ENCODE assay signal across 22 cellular contexts in the genomic region with DNA sequence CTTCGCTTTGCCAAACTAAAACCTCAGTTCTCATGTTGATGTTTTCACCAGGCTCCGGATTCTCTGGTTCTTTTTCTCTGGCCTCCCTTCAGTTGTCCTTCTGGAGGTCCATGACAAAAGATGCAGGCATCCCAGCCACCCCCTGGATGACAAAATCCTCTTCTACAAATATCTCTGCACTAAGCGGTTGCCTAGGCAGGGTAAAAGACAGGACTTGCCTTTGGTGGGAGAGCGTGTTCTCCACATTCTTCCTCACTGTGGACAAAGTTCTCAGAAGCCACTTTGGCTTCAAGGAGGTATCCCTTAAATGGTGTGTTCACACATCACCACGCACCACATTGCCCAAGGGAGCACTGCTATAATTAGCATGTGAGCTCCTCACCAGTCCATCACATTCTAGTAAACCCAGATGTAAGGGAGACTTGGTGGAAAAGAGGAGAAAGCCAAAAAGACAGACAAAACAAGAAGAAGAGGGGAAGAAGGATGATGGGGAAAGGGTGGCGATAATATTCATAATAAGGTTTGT. TPM values are rescaled to one million over a fixed set of nuclear protein-coding genes. Genes with fewer than 3 reads are reported as not detected.
DNase-seq lines count a peak whose midpoint lies in the region; ATAC-seq lines count a peak whose summit lies in the region.
"Had no signal": no experiment of that assay in that cellular context is flagged by ENCODE, and none has a peak within 500 bp of the region (broad histone marks: within the 10 kb centered on the region; RNA-seq: fewer than 3 reads in every experiment).

No MANE protein-coding gene starts in this region.

- ATAC-seq in Right ventricle myocardium inferior (peak; percentile 57), left cardiac atrium (peak; percentile 76 to 77), HG02885 (IDR thresholded peaks at IDR 0.05; ENCODE audit: poor library complexity, unreplicated experiment) (no peak)
- ATAC-seq: HepG2 had no signal

- DNase-seq in Right ventricle myocardium inferior (ENCODE audit: missing footprints) (no peak), cardiac septum (ENCODE audit: low spot score) (no peak), left cardiac atrium (no peak), myocyte (ENCODE audit: low read depth) (peak; percentile 61), NCI-H446 (lab: John Stamatoyannopoulos, UW) (no peak), NCI-H345 (lab: John Stamatoyannopoulos, UW) (no peak)
- DNase-seq: C1 segment of cervical spinal cord; Caco-2; CD4-positive, alpha-beta memory T cell; GM23248; H7; Kasumi-1; NCI-H1092 treated with DMSO at 0.1 percent for 48 hours; NCI-H1436; NCI-H187; NCI-H2081 treated with DMSO at 0.1 percent for 48 hours; NCI-H2171; NCI-H526 treated with DMSO at 0.1 percent for 48 hours; PC-9; SHP77 treated with DMSO at 0.1 percent for 48 hours had no signal

- intact Hi-C loops in Right ventricle myocardium inferior (cut with DNase I) (no loop called here), cardiac septum (cut with DNase I) (no loop called here), left cardiac atrium (cut with DNase I) (no loop called here)

RNA-seq across cellular contexts. Expression of gene MRPL33, which starts 23.6 kb away (rescaled TPM):
- total RNA-seq in Right ventricle myocardium inferior (360 TPM), cardiac septum (258 TPM), left cardiac atrium (100 to 1,000 TPM; 198 to 226 TPM), myocyte (126 and 134 TPM in 2 replicates)
- 210 TPM for polyA plus RNA-seq in myocyte (2012)
